1 cellular context compared by ENCODE assay signal in the genomic region with DNA sequence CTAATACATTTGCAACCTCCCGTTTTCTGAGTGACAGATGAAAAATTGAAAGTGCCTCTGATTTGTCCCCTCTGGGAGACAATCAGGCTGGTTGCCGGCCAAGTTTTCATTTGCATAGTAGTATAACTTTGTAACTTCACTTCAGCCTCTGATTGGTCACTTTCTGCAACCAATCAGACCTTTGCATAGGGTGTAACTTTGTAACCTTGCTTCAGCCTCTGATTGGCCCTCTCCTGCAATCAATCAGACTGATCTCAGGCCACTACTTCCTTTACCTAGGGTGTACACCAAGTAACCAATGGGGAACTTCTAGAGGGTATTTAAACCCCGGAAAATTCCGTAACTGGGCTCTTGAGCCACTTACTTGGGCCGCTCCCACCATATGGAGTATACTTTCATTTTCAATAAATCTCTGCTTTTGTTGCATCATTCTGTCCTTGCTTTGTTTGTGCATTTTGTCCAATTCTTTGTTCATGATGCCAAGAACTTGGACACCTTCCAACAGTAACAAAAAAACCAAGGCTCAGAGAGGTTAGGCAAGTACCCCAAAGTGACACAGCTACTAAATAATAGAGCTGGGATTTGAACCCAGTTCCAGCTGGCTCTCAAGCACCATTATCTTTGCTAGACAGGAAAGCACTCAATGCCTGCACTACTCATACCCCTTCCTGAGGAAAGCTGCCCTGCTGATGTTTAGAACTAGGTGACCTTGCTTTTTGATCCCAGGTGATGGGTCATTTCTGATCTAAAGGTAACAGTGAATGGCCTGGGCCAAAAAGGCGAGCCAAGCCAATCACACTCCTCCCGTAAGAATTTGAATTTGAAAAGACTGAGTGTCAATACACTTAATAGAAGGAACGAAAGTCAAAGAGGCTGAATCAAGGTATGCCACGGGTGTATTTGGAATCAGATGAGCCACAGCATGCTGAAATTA.
A peak's percentile ranks its signal among the peaks of the same experiment; 100 is the strongest.
TF ChIP-seq lines count a peak whose summit lies in the region.

No MANE protein-coding gene starts in this region.

TF ChIP-seq in WTC11, 78 proteins besides CTCF, POLR2A, EP300 and RAD21 (continued from another document):
- TF ChIP-seq, protein P1, sequence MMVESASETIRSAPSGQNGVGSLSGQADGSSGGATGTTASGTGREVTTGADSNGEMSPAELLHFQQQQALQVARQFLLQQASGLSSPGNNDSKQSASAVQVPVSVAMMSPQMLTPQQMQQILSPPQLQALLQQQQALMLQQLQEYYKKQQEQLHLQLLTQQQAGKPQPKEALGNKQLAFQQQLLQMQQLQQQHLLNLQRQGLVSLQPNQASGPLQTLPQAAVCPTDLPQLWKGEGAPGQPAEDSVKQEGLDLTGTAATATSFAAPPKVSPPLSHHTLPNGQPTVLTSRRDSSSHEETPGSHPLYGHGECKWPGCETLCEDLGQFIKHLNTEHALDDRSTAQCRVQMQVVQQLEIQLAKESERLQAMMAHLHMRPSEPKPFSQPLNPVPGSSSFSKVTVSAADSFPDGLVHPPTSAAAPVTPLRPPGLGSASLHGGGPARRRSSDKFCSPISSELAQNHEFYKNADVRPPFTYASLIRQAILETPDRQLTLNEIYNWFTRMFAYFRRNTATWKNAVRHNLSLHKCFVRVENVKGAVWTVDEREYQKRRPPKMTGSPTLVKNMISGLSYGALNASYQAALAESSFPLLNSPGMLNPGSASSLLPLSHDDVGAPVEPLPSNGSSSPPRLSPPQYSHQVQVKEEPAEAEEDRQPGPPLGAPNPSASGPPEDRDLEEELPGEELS (CRISPR knock-in tag; IDR thresholded peaks at IDR 0.05): no peak
- TF ChIP-seq JAZF1 (CRISPR knock-in tag; IDR thresholded peaks at IDR 0.05) (no peak), GRHL2 (CRISPR knock-in tag; IDR thresholded peaks at IDR 0.05; ENCODE audit: insufficient replicate concordance, severe bottlenecking) (no peak), RORB (CRISPR knock-in tag; IDR thresholded peaks at IDR 0.05) (no peak), IRF2 (CRISPR knock-in tag; IDR thresholded peaks at IDR 0.05; ENCODE audit: borderline replicate concordance, low read depth) (no peak), NFYB (CRISPR knock-in tag; conservative IDR thresholded peaks at IDR 0.05; ENCODE audit: low read depth) (peak; percentile 73)
